ENCODE assay signal across 20 cellular contexts in genomic region chr16:59121411-59121810, GRCh38.
DNase-seq lines count a peak whose midpoint lies in the region; TF ChIP-seq lines count a peak whose summit lies in the region.
"Had no signal": no experiment of that assay in that cellular context is flagged by ENCODE, and none has a peak within 500 bp of the region (broad histone marks: within the 10 kb centered on the region; RNA-seq: fewer than 3 reads in every experiment).

No MANE protein-coding gene starts in this region.

- no peak overlapping the region for H3K4me3 ChIP-seq in AG10803 (ENCODE audit: low read length)
- no peak overlapping the region for H3K4me3 ChIP-seq in osteoblast (ENCODE audit: insufficient read depth, low read length)
- H3K4me3 ChIP-seq: BLaER1 had no signal

- no peaks in the 10 kb centered on the region for H3K9me3 ChIP-seq in osteoblast (ENCODE audit: low read depth, low read length)
- H3K9me3 ChIP-seq: BE2C, BLaER1 had no signal

- H3K4me1 ChIP-seq in osteoblast (ENCODE audit: insufficient read depth, low read length) = no peaks in the 10 kb centered on the region
- H3K4me1 ChIP-seq: BE2C, BLaER1 had no signal

- DNase-seq in AG10803 (ENCODE audit: low read depth) = peak; percentile 2
- DNase-seq in fibroblast of peridontal ligament (ENCODE audit: extremely low read depth) = peak; percentile 87
- DNase-seq in osteoblast (ENCODE audit: insufficient read length, low spot score, missing footprints) = peak; percentile 21
- DNase-seq in NCI-H82 (lab: John Stamatoyannopoulos, UW) = no peak
- DNase-seq in DMS79 (lab: John Stamatoyannopoulos, UW) = no peak
- DNase-seq in SIG-M5 treated with dmso at 0.1 percent for 504 hours (lab: John Stamatoyannopoulos, UW; ENCODE audit: unreplicated experiment) = no peak
- DNase-seq: 8988T; ACHN; BE2C; C1 segment of cervical spinal cord; CD4-positive, alpha-beta memory T cell; CD4-positive, CD25-positive, alpha-beta regulatory T cell; CD8-positive, alpha-beta memory T cell; COR-L47; DMS 273 treated with DMSO at 0.1 percent for 48 hours; DMS153; DMS53; DMS79 treated with DMSO at 0.1 percent for 48 hours; GF-D8 had no signal

- H3K4me2 ChIP-seq in osteoblast (ENCODE audit: insufficient read depth, low read length) = no peak overlapping the region
- H3K4me2 ChIP-seq: BLaER1 had no signal

- no peaks in the 10 kb centered on the region for H3K27me3 ChIP-seq in osteoblast (ENCODE audit: insufficient read depth, low read length)
- H3K27me3 ChIP-seq: BE2C, BLaER1 had no signal

- TF ChIP-seq CTCF in AG10803 (conservative IDR thresholded peaks at IDR 0.05; ENCODE audit: low read length) (no peak), osteoblast (IDR thresholded peaks at IDR 0.05; ENCODE audit: extremely low read depth, low read depth, low read length) (no peak)

- no peaks in the 10 kb centered on the region for H4K20me1 ChIP-seq in osteoblast (ENCODE audit: insufficient read depth, low read length)
- H4K20me1 ChIP-seq: BLaER1 had no signal

- no peaks in the 10 kb centered on the region for H3K36me3 ChIP-seq in osteoblast (ENCODE audit: insufficient read depth, low read length)
- H3K36me3 ChIP-seq: BE2C, BLaER1 had no signal

- no peak overlapping the region for H3K27ac ChIP-seq in osteoblast (ENCODE audit: low read depth, low read length)
- H3K27ac ChIP-seq: BLaER1 had no signal

- H2AFZ ChIP-seq in osteoblast (ENCODE audit: low read length) = no peak overlapping the region

- H3K79me2 ChIP-seq in osteoblast (ENCODE audit: insufficient read depth, low read length) = no peaks in the 10 kb centered on the region

Comparison
In these comparisons a context has a peak if more than half of its experiments do, and no peak if none do; other contexts are left out.
1. DNase-seq: peak in AG10803 (single experiment), fibroblast of peridontal ligament (single experiment) and osteoblast (single experiment); none in NCI-H82 (single experiment), DMS79 (single experiment) and SIG-M5 treated with dmso at 0.1 percent for 504 hours (single experiment).